9 cellular contexts compared by ENCODE assay signal in the genomic region with DNA sequence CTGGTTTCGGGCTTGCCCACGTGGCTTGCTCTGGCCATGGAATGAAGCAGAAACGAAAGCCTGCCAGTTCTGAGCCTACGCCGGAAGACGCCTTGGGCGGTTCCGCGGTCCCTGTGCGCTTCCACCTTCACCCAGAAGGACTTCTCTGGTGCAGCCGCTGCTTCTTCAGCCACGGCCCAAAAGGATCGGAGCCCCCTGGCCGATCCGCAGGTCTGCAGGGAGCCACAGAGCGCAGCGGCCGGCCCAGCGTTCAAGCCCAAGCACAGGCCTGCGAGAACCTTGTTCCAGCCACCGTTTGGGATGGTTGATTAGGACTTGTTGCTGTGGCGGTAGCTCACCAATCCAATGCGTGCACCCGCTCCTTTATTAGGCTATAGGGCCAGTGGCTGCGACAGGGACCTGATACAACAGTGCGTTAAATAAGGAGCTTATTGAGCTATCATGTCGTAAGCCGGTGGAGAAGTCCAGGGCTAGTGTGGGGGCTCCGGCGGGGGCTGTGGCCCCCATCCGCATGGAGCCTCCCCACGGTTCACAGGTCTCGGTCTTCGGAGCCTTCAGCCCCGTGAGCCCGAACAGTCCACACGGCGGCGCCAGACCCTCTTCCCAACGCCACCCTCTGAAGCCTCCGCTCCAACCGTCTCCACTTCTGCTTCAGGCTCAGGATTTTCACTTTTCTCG. TPM values are rescaled to one million over a fixed set of nuclear protein-coding genes. Genes with fewer than 3 reads are reported as not detected.
DNase-seq lines count a peak whose midpoint lies in the region; ATAC-seq, FAIRE-seq and TF ChIP-seq lines count a peak whose summit lies in the region.
"Had no signal": no experiment of that assay in that cellular context is flagged by ENCODE, and none has a peak within 500 bp of the region (broad histone marks: within the 10 kb centered on the region; RNA-seq: fewer than 3 reads in every experiment).

No MANE protein-coding gene starts in this region.

- H3K36me3 Mint-ChIP-seq in T-helper 1 cell treated with Interleukin-12 subunit alpha and Interleukin-12 subunit beta and Interleukin-4 antibody, amounts not matched to agents 30 μg/mL and 1 μg/mL, for 36 hours (ENCODE audit: low read depth), result no peaks in the 10 kb centered on the region
- H3K36me3 Mint-ChIP-seq in mesothelial cell of epicardium, result no peaks in the 10 kb centered on the region

- TF ChIP-seq CTCF in bronchial epithelial cell (IDR thresholded peaks at IDR 0.05; ENCODE audit: insufficient read depth, low read length, severe bottlenecking) (peak; percentile 74), liver (IDR thresholded peaks at IDR 0.05; ENCODE audit: low read depth, low read length, missing input control) (peak; percentile 37), prostate gland (IDR thresholded peaks at IDR 0.05) (peak in 2 of 4 experiments; percentile 31), mesothelial cell of epicardium (IDR thresholded peaks at IDR 0.05; ENCODE audit: unreplicated experiment) (no peak)

- H3K4me1 ChIP-seq in liver (ENCODE audit: control insufficient read depth in 4 of 4, insufficient read depth in 4 of 4, low read length in 3 of 4) (peaks cover 0 to 7% (median 0%) of the 10 kb centered on the region in 4 donors), prostate gland (replicated peaks) (no peaks in the 10 kb centered on the region)
- H3K4me1 ChIP-seq: SJSA1 had no signal

- H3K36me3 ChIP-seq in bronchial epithelial cell (ENCODE audit: control insufficient read depth, insufficient read depth, low read length) (no peaks in the 10 kb centered on the region), liver (ENCODE audit: control insufficient read depth in 4 of 4, insufficient read depth in 3 of 4, low read depth in 1 of 4, low read length in 3 of 4) (no peaks in the 10 kb centered on the region), prostate gland (no peaks in the 10 kb centered on the region)
- H3K36me3 ChIP-seq: SJSA1 had no signal

- peak; percentile 57 for ATAC-seq in GM18868 (IDR thresholded peaks at IDR 0.05; ENCODE audit: unreplicated experiment)

- peaks cover 9% of the 10 kb centered on the region for H3K4me1 Mint-ChIP-seq in T-helper 1 cell treated with Interleukin-12 subunit alpha and Interleukin-12 subunit beta and Interleukin-4 antibody, amounts not matched to agents 30 μg/mL and 1 μg/mL, for 36 hours (ENCODE audit: low read depth)
- H3K4me1 Mint-ChIP-seq in mesothelial cell of epicardium, result no peaks in the 10 kb centered on the region

- H3K4me3 ChIP-seq in bronchial epithelial cell (ENCODE audit: low read depth, low read length) (no peak overlapping the region), liver (ENCODE audit: low read depth in 1 of 3, low read length in 3 of 3) (peak overlapping the region in 1 of 3 donors; percentile 33), prostate gland (peak overlapping the region in 1 of 2 donors; percentile 12)
- H3K4me3 ChIP-seq: SJSA1 had no signal

- peaks cover 5% of the 10 kb centered on the region for H3K27me3 Mint-ChIP-seq in T-helper 1 cell treated with Interleukin-12 subunit alpha and Interleukin-12 subunit beta and Interleukin-4 antibody, amounts not matched to agents 30 μg/mL and 1 μg/mL, for 36 hours (ENCODE audit: low read depth)
- H3K27me3 Mint-ChIP-seq in mesothelial cell of epicardium (ENCODE audit: low read depth), result peaks cover 55% of the 10 kb centered on the region

- H3K9me3 ChIP-seq in liver (ENCODE audit: control insufficient read depth in 4 of 4, low read length in 3 of 4) (no peaks in the 10 kb centered on the region), prostate gland (no peaks in the 10 kb centered on the region)
- H3K9me3 ChIP-seq: SJSA1 had no signal

- TF ChIP-seq RAD21 in liver (IDR thresholded peaks at IDR 0.05), result peak; percentile 55 to 71

- DNase-seq in bronchial epithelial cell (ENCODE audit: low read depth), result peak; percentile 22
- DNase-seq in stimulated activated naive CD4-positive, alpha-beta T cell (lab: John Stamatoyannopoulos, UW), result peak; percentile 19 to 71 (median 38)
- DNase-seq in prostate gland (ENCODE audit: low spot score), result no peak
- DNase-seq in DMS153 (lab: John Stamatoyannopoulos, UW), result no peak
- DNase-seq in mesothelial cell of epicardium (ENCODE audit: low spot score in 2 of 2, unreplicated experiment in 2 of 2), result no peak

- peak; percentile 28 for FAIRE-seq in bronchial epithelial cell (lab: Jason Lieb, UNC)

- no peak overlapping the region for H3K9ac ChIP-seq in liver (ENCODE audit: low read depth in 1 of 2, low read length in 2 of 2)

- H3K27me3 ChIP-seq in bronchial epithelial cell (ENCODE audit: control insufficient read depth, insufficient read depth, low read length), result peaks cover 1% of the 10 kb centered on the region
- no peaks in the 10 kb centered on the region for H3K27me3 ChIP-seq in liver (ENCODE audit: control insufficient read depth in 4 of 4, insufficient read depth in 4 of 4, low read length in 3 of 4)
- H3K27me3 ChIP-seq in prostate gland (replicated peaks; ENCODE audit: insufficient read depth), result no peaks in the 10 kb centered on the region

- peak overlapping the region; percentile 19 for H3K27ac Mint-ChIP-seq in T-helper 1 cell treated with Interleukin-12 subunit alpha and Interleukin-12 subunit beta and Interleukin-4 antibody, amounts not matched to agents 30 μg/mL and 1 μg/mL, for 36 hours
- no peak overlapping the region for H3K27ac Mint-ChIP-seq in mesothelial cell of epicardium

- intact Hi-C loops in prostate gland (cut with DNase I), result no loop called here

- no peaks in the 10 kb centered on the region for H3K9me3 Mint-ChIP-seq in T-helper 1 cell treated with Interleukin-12 subunit alpha and Interleukin-12 subunit beta and Interleukin-4 antibody, amounts not matched to agents 30 μg/mL and 1 μg/mL, for 36 hours
- H3K9me3 Mint-ChIP-seq in mesothelial cell of epicardium, result no peaks in the 10 kb centered on the region

- H3K4me3 Mint-ChIP-seq in T-helper 1 cell treated with Interleukin-12 subunit alpha and Interleukin-12 subunit beta and Interleukin-4 antibody, amounts not matched to agents 30 μg/mL and 1 μg/mL, for 36 hours, result peak overlapping the region; percentile 52
- no peak overlapping the region for H3K4me3 Mint-ChIP-seq in mesothelial cell of epicardium

- WGBS in liver, result 22% methylated on average over 43 of the region's 43 CpGs
- WGBS in prostate gland, result 19% methylated on average over 43 of the region's 43 CpGs

- no peak for TF ChIP-seq POLR2A in prostate gland (IDR thresholded peaks at IDR 0.05)

- H3K27ac ChIP-seq in liver (ENCODE audit: low read depth in 1 of 2, low read length in 2 of 2) (no peak overlapping the region), prostate gland (no peak overlapping the region)
- H3K27ac ChIP-seq: SJSA1 had no signal

TF ChIP-seq in liver, 16 proteins besides CTCF, POLR2A, EP300 and RAD21 (continues in another document):
- TF ChIP-seq SP1 (IDR thresholded peaks at IDR 0.05) (no peak), FOXA1 (IDR thresholded peaks at IDR 0.05) (no peak), EGR1 (IDR thresholded peaks at IDR 0.05; ENCODE audit: low read depth in 2 of 2) (no peak), YY1 (IDR thresholded peaks at IDR 0.05) (no peak), NR2F2 (IDR thresholded peaks at IDR 0.05) (no peak), HNF4A (conservative IDR thresholded peaks at IDR 0.05) (no peak), RXRA (IDR thresholded peaks at IDR 0.05) (no peak), FOXA2 (IDR thresholded peaks at IDR 0.05) (no peak), TAF1 (conservative IDR thresholded peaks at IDR 0.05) (no peak), GABPA (IDR thresholded peaks at IDR 0.05 in 1 of 2, conservative IDR thresholded peaks at IDR 0.05 in 1 of 2) (no peak), HNF4G (IDR thresholded peaks at IDR 0.05) (no peak)
- TF ChIP-seq, protein P1, sequence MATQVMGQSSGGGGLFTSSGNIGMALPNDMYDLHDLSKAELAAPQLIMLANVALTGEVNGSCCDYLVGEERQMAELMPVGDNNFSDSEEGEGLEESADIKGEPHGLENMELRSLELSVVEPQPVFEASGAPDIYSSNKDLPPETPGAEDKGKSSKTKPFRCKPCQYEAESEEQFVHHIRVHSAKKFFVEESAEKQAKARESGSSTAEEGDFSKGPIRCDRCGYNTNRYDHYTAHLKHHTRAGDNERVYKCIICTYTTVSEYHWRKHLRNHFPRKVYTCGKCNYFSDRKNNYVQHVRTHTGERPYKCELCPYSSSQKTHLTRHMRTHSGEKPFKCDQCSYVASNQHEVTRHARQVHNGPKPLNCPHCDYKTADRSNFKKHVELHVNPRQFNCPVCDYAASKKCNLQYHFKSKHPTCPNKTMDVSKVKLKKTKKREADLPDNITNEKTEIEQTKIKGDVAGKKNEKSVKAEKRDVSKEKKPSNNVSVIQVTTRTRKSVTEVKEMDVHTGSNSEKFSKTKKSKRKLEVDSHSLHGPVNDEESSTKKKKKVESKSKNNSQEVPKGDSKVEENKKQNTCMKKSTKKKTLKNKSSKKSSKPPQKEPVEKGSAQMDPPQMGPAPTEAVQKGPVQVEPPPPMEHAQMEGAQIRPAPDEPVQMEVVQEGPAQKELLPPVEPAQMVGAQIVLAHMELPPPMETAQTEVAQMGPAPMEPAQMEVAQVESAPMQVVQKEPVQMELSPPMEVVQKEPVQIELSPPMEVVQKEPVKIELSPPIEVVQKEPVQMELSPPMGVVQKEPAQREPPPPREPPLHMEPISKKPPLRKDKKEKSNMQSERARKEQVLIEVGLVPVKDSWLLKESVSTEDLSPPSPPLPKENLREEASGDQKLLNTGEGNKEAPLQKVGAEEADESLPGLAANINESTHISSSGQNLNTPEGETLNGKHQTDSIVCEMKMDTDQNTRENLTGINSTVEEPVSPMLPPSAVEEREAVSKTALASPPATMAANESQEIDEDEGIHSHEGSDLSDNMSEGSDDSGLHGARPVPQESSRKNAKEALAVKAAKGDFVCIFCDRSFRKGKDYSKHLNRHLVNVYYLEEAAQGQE (IDR thresholded peaks at IDR 0.05), result no peak
- TF ChIP-seq, protein P2, sequence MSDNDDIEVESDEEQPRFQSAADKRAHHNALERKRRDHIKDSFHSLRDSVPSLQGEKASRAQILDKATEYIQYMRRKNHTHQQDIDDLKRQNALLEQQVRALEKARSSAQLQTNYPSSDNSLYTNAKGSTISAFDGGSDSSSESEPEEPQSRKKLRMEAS (IDR thresholded peaks at IDR 0.05), result no peak

RNA-seq across cellular contexts. Expression of gene MPP2, which starts 10.2 kb away (rescaled TPM):
- 0.13 and 0.26 TPM in 2 replicates for total RNA-seq in bronchial epithelial cell
- total RNA-seq in liver, result under 1 TPM; 0.05 to 0.25 TPM
- polyA plus RNA-seq in liver, result under 1 TPM; 0.06 to 0.13 TPM
- total RNA-seq in prostate gland, result 10 to 100 TPM; 14.9 to 17.7 TPM
- 11.6 to 14.1 TPM (median 13.0 TPM) in 3 replicates for total RNA-seq in mesothelial cell of epicardium

RNA-seq across cellular contexts. Expression of gene PPY, which starts 24.8 kb away (rescaled TPM):
- total RNA-seq in bronchial epithelial cell, result not detected in 2 replicates
- not detected for total RNA-seq in liver
- not detected for polyA plus RNA-seq in liver
- not detected for total RNA-seq in prostate gland
- total RNA-seq in mesothelial cell of epicardium, result not detected in 3 replicates
- total RNA-seq: SJSA1 had no signal

RNA-seq across cellular contexts. Expression of gene PYY, which starts 36.3 kb away (rescaled TPM):
- total RNA-seq in bronchial epithelial cell (0.26 and 0.79 TPM in 2 replicates), liver (not detected), prostate gland (not detected), mesothelial cell of epicardium (not detected in 3 replicates)
- polyA plus RNA-seq in liver, result under 1 TPM in 1 of 2 donors, not detected in 1; 0.05 TPM
- total RNA-seq: SJSA1 had no signal

Comparison
In these comparisons a context has a peak if more than half of its experiments do, and no peak if none do; other contexts are left out.
1. DNase-seq: peak in bronchial epithelial cell (single experiment) and stimulated activated naive CD4-positive, alpha-beta T cell (6 of 6); none in prostate gland (single experiment), DMS153 (single experiment) and mesothelial cell of epicardium (0 of 2).